8 cellular contexts compared by ENCODE assay signal in the genomic region with DNA sequence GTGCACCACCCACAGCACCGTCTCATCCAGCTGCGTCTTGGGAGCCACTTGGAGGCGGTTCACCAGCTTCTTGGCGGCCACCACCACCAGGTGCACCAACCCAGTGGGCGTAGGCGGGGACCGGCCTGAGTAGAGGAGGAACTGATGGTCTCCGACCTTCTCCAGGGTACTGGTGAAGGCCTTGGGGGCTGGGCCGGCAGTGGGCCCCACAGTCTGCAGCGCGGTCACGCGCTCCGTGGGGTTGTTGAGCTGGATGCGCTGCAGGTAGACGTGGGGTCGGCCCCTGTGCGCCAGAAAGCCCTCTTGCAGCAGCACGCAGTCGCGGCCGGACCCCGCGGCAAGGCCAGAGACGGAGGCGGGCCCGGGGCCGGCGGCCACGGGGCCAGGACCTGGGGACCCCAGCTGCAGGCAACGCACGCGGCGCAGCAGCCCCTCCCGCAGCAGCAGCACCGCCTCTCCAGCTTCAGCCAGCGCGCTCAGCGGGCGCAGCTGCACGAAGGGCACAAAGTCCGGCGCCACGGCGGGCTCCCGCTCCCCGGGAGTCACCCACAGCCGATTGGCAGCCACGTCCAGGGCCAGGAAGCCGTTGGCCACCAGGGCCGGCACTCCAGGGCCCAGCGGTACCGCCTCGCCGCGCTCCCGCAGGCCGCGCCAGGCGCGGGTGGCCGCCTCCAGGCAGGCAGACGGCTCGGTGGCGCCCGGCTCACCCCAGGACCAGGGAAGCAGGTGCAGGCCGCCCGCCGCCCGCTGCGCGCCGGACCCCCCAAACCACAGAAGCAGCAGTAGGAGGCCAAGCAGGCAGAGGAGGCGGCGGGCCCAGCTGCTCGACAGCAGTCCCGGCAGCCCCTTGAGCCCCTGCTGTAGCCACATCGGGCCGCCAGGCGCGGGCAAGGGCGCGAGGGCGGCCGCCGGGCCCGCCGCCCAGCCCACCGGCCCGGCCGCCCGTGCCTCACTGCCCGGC. TPM values are rescaled to one million over a fixed set of nuclear protein-coding genes. Genes with fewer than 3 reads are reported as not detected.
DNase-seq lines count a peak whose midpoint lies in the region; ATAC-seq and TF ChIP-seq lines count a peak whose summit lies in the region.
"Not testable (repeated sequence)": the region's sequence is repeated elsewhere in the genome, so short reads cannot be mapped to it uniquely, and the experiment has no call there.

No MANE protein-coding gene starts in this region.

- TF ChIP-seq POLR2A in Peyer's patch (IDR thresholded peaks at IDR 0.05); gastroesophageal sphincter (IDR thresholded peaks at IDR 0.05): not testable (repeated sequence)

- H3K36me3 Mint-ChIP-seq in activated naive CD8-positive, alpha-beta T cell treated with anti-CD3 and anti-CD28 coated beads, Interleukin-2, amount 50 U/mL, for 24 hours (ENCODE audit: low read depth) = peaks cover 47% of the 10 kb centered on the region
- H3K36me3 Mint-ChIP-seq in natural killer cell treated with Interleukin-12 subunit alpha and Interleukin-12 subunit beta and Interleukin-15 and Interleukin-18, amount 100 ng/mL, for 72 hours = not testable (repeated sequence)
- peaks cover 45 to 70% of the 10 kb centered on the region in 2 donors for H3K36me3 Mint-ChIP-seq in stimulated activated naive B cell treated with anti-CD40 and anti-IgM and Interleukin-4, amounts not matched to agents 10 μg/mL and 1 μg/mL and 100 μg/mL, for 72 hours

- not testable (repeated sequence) for H3K4me3 Mint-ChIP-seq in activated naive CD8-positive, alpha-beta T cell treated with anti-CD3 and anti-CD28 coated beads, Interleukin-2, amount 50 U/mL, for 24 hours
- peak overlapping the region; percentile 55 for H3K4me3 Mint-ChIP-seq in natural killer cell treated with Interleukin-12 subunit alpha and Interleukin-12 subunit beta and Interleukin-15 and Interleukin-18, amount 100 ng/mL, for 72 hours
- H3K4me3 Mint-ChIP-seq in stimulated activated naive B cell treated with anti-CD40 and anti-IgM and Interleukin-4, amounts not matched to agents 10 μg/mL and 1 μg/mL and 100 μg/mL, for 72 hours = peak overlapping the region; percentile 60 to 78

- peak overlapping the region in 2 of 4 donors; percentile 49 for H3K27ac ChIP-seq in Peyer's patch
- not testable (repeated sequence) for H3K27ac ChIP-seq in gastroesophageal sphincter

- peak in 3 of 6 experiments; percentile 41 to 53 (median 41) for TF ChIP-seq CTCF in Peyer's patch (IDR thresholded peaks at IDR 0.05)
- peak in 1 of 4 experiments; percentile 18 for TF ChIP-seq CTCF in gastroesophageal sphincter (IDR thresholded peaks at IDR 0.05)
- not testable (repeated sequence) for TF ChIP-seq CTCF in kidney epithelial cell (IDR thresholded peaks at IDR 0.05; ENCODE audit: insufficient read depth, low read length, poor library complexity, severe bottlenecking)

- not testable (repeated sequence) for H3K9me3 Mint-ChIP-seq in activated naive CD8-positive, alpha-beta T cell treated with anti-CD3 and anti-CD28 coated beads, Interleukin-2, amount 50 U/mL, for 24 hours; natural killer cell treated with Interleukin-12 subunit alpha and Interleukin-12 subunit beta and Interleukin-15 and Interleukin-18, amount 100 ng/mL, for 72 hours; stimulated activated naive B cell treated with anti-CD40 and anti-IgM and Interleukin-4, amounts not matched to agents 10 μg/mL and 1 μg/mL and 100 μg/mL, for 72 hours

- H3K27me3 ChIP-seq in Peyer's patch; gastroesophageal sphincter; kidney epithelial cell (ENCODE audit: control insufficient read depth, insufficient read depth, low read length): not testable (repeated sequence)

- H3K4me1 Mint-ChIP-seq in activated naive CD8-positive, alpha-beta T cell treated with anti-CD3 and anti-CD28 coated beads, Interleukin-2, amount 50 U/mL, for 24 hours = peaks cover 33% of the 10 kb centered on the region
- peaks cover 18 to 27% of the 10 kb centered on the region in 2 donors for H3K4me1 Mint-ChIP-seq in natural killer cell treated with Interleukin-12 subunit alpha and Interleukin-12 subunit beta and Interleukin-15 and Interleukin-18, amount 100 ng/mL, for 72 hours (ENCODE audit: low read depth in 2 of 2)
- peaks cover 25 to 32% of the 10 kb centered on the region in 2 donors for H3K4me1 Mint-ChIP-seq in stimulated activated naive B cell treated with anti-CD40 and anti-IgM and Interleukin-4, amounts not matched to agents 10 μg/mL and 1 μg/mL and 100 μg/mL, for 72 hours

- not testable (repeated sequence) for TF ChIP-seq EP300 in gastroesophageal sphincter (IDR thresholded peaks at IDR 0.05)

- DNase-seq in AG08396 (ENCODE audit: low spot score) (peak; percentile 17), Peyer's patch (peak in 1 of 3 donors; percentile 78)
- not testable (repeated sequence) for DNase-seq in activated naive CD8-positive, alpha-beta T cell treated with anti-CD3 and anti-CD28 coated beads, Interleukin-2, amount 50 U/mL, for 24 hours; kidney epithelial cell (ENCODE audit: low read depth); natural killer cell treated with Interleukin-12 subunit alpha and Interleukin-12 subunit beta and Interleukin-15 and Interleukin-18, amount 100 ng/mL, for 72 hours (ENCODE audit: low spot score); stimulated activated naive B cell treated with anti-CD40 and anti-IgM and Interleukin-4, amounts not matched to agents 10 μg/mL and 1 μg/mL and 100 μg/mL, for 72 hours

- H3K4me1 ChIP-seq in Peyer's patch = peaks cover 0 to 17% (median 0%) of the 10 kb centered on the region in 4 donors
- not testable (repeated sequence) for H3K4me1 ChIP-seq in gastroesophageal sphincter

- H3K9me3 ChIP-seq in Peyer's patch, gastroesophageal sphincter: not testable (repeated sequence)

- peak; percentile 60 for ATAC-seq in GM21529 (IDR thresholded peaks at IDR 0.05; ENCODE audit: unreplicated experiment)
- peak; percentile 30 for ATAC-seq in activated naive CD8-positive, alpha-beta T cell treated with anti-CD3 and anti-CD28 coated beads, Interleukin-2, amount 50 U/mL, for 24 hours
- ATAC-seq in gastroesophageal sphincter = peak; percentile 34
- peak; percentile 37 to 60 for ATAC-seq in natural killer cell treated with Interleukin-12 subunit alpha and Interleukin-12 subunit beta and Interleukin-15 and Interleukin-18, amount 100 ng/mL, for 72 hours
- ATAC-seq in stimulated activated naive B cell treated with anti-CD40 and anti-IgM and Interleukin-4, amounts not matched to agents 10 μg/mL and 1 μg/mL and 100 μg/mL, for 72 hours (replicated peaks) = peak; percentile 90 to 91

- not testable (repeated sequence) for H3K27ac Mint-ChIP-seq in activated naive CD8-positive, alpha-beta T cell treated with anti-CD3 and anti-CD28 coated beads, Interleukin-2, amount 50 U/mL, for 24 hours; natural killer cell treated with Interleukin-12 subunit alpha and Interleukin-12 subunit beta and Interleukin-15 and Interleukin-18, amount 100 ng/mL, for 72 hours; stimulated activated naive B cell treated with anti-CD40 and anti-IgM and Interleukin-4, amounts not matched to agents 10 μg/mL and 1 μg/mL and 100 μg/mL, for 72 hours

- peaks cover 0 to 31% (median 0%) of the 10 kb centered on the region in 3 donors for H3K36me3 ChIP-seq in Peyer's patch
- peaks cover 0 to 45% of the 10 kb centered on the region in 2 donors for H3K36me3 ChIP-seq in gastroesophageal sphincter
- not testable (repeated sequence) for H3K36me3 ChIP-seq in kidney epithelial cell (ENCODE audit: control insufficient read depth, insufficient read depth, low read length)

- H3K4me3 ChIP-seq in Peyer's patch (peak overlapping the region in 3 of 4 donors; percentile 22 to 41 (median 32)), gastroesophageal sphincter (peak overlapping the region; percentile 5 to 38), kidney epithelial cell (ENCODE audit: low read depth, low read length) (peak overlapping the region; percentile 6)

- H3K27me3 Mint-ChIP-seq in activated naive CD8-positive, alpha-beta T cell treated with anti-CD3 and anti-CD28 coated beads, Interleukin-2, amount 50 U/mL, for 24 hours; natural killer cell treated with Interleukin-12 subunit alpha and Interleukin-12 subunit beta and Interleukin-15 and Interleukin-18, amount 100 ng/mL, for 72 hours; stimulated activated naive B cell treated with anti-CD40 and anti-IgM and Interleukin-4, amounts not matched to agents 10 μg/mL and 1 μg/mL and 100 μg/mL, for 72 hours: not testable (repeated sequence)

- WGBS in gastroesophageal sphincter (ENCODE audit: low coverage in 1 of 2), 2 donors = 20% methylated on average over 1 of the region's 93 CpGs; no CpG with 5 or more reads in 1 of the 2 donors

RNA-seq across cellular contexts. Expression of a gene that starts 14.7 kb away (rescaled TPM):
- total RNA-seq in Peyer's patch (100 to 1,000 TPM; 131 to 247 (median 201) TPM), gastroesophageal sphincter (10 to 100 TPM; 70.0 to 92.2 (median 87.6) TPM), kidney epithelial cell (53.0 and 55.5 TPM in 2 replicates)
- total RNA-seq in natural killer cell treated with Interleukin-12 subunit alpha and Interleukin-12 subunit beta and Interleukin-15 and Interleukin-18, amount 100 ng/mL, for 72 hours = 10 to 100 TPM; 68.9 to 70.2 TPM

RNA-seq across cellular contexts. Expression of a gene that starts 52.3 kb away (rescaled TPM):
- total RNA-seq in Peyer's patch = 100 to 1,000 TPM in 2 of 4 donors, 10 to 100 TPM in 2; 39.2 to 148 (median 90.3) TPM
- total RNA-seq in gastroesophageal sphincter = 100 to 1,000 TPM in 2 of 4 donors, 10 to 100 TPM in 2; 54.0 to 103 (median 93.4) TPM
- 26.4 and 28.2 TPM in 2 replicates for total RNA-seq in kidney epithelial cell
- total RNA-seq in natural killer cell treated with Interleukin-12 subunit alpha and Interleukin-12 subunit beta and Interleukin-15 and Interleukin-18, amount 100 ng/mL, for 72 hours = 100 to 1,000 TPM in 1 of 2 donors, 10 to 100 TPM in 1; 63.6 to 156 TPM

Comparison
In these comparisons a context has a peak if more than half of its experiments do, and no peak if none do; other contexts are left out.
1. ATAC-seq: peak in every context shown above with its lines; median percentile 90 in stimulated activated naive B cell treated with anti-CD40 and anti-IgM and Interleukin-4, amounts not matched to agents 10 μg/mL and 1 μg/mL and 100 μg/mL, for 72 hours; 60 in GM21529; 48 in natural killer cell treated with Interleukin-12 subunit alpha and Interleukin-12 subunit beta and Interleukin-15 and Interleukin-18, amount 100 ng/mL, for 72 hours; 34 in gastroesophageal sphincter; 30 in activated naive CD8-positive, alpha-beta T cell treated with anti-CD3 and anti-CD28 coated beads, Interleukin-2, amount 50 U/mL, for 24 hours.